In genomic region chr14:82999802-83000201, GRCh38 we compare ENCODE assay signal across 11 cellular contexts.
DNase-seq lines count a peak whose midpoint lies in the region; ATAC-seq, FAIRE-seq and TF ChIP-seq lines count a peak whose summit lies in the region.
"Had no signal": no experiment of that assay in that cellular context is flagged by ENCODE, and none has a peak within 500 bp of the region (broad histone marks: within the 10 kb centered on the region; RNA-seq: fewer than 3 reads in every experiment).

No MANE protein-coding gene starts in this region.

- TF ChIP-seq POLR2A in GM12878 (IDR thresholded peaks at IDR 0.05; ENCODE audit: low read depth, low read length), result no peak

- no peak overlapping the region for H2AFZ ChIP-seq in GM12878 (ENCODE audit: control insufficient read depth, low read depth, low read length)

- no peak overlapping the region for H3K4ac ChIP-seq in mesendoderm (ENCODE audit: low read depth, low read length)

- BruUV-seq in GM12878 (replicated peaks; lab: Mats Ljungman, UMichigan), result no TSS peak

- no peak overlapping the region for H2BK120ac ChIP-seq in mesendoderm (ENCODE audit: low read depth, low read length)

- H3K9ac ChIP-seq in GM12878 (ENCODE audit: control insufficient read depth, insufficient read depth, low read length) (no peak overlapping the region), mesendoderm (ENCODE audit: low read length) (no peak overlapping the region)

- H3K79me2 ChIP-seq in GM12878 (ENCODE audit: control insufficient read depth, insufficient read depth, low read length) (no peaks in the 10 kb centered on the region), mesendoderm (ENCODE audit: control insufficient read depth, insufficient read depth, low read length) (no peaks in the 10 kb centered on the region)

- no peaks in the 10 kb centered on the region for H3K79me1 ChIP-seq in mesendoderm (ENCODE audit: low read length)

- no peak overlapping the region for H2BK15ac ChIP-seq in mesendoderm (replicated peaks; ENCODE audit: low read depth)

- H4K5ac ChIP-seq in mesendoderm (ENCODE audit: low read length), result no peak overlapping the region

- in situ Hi-C loops in GM12878 (cut with MboI), result no loop called here

- H3K27me3 ChIP-seq in GM12878 (replicated peaks in 1 of 2; ENCODE audit: control insufficient read depth in 2 of 2, insufficient read depth in 2 of 2, low read length in 1 of 2) (no peaks in the 10 kb centered on the region), mesendoderm (ENCODE audit: insufficient read depth, low read length, poor library complexity) (no peaks in the 10 kb centered on the region), right cardiac atrium (ENCODE audit: control insufficient read depth, insufficient read depth) (no peaks in the 10 kb centered on the region), left lung (no peaks in the 10 kb centered on the region)

- no peak overlapping the region for H4K8ac ChIP-seq in mesendoderm (ENCODE audit: low read depth, low read length)

- H3K36me3 ChIP-seq in GM12878 (ENCODE audit: control insufficient read depth in 2 of 2, insufficient read depth in 2 of 2, low read length in 1 of 2) (no peaks in the 10 kb centered on the region), mesendoderm (ENCODE audit: control insufficient read depth, insufficient read depth, low read length) (no peaks in the 10 kb centered on the region), left lung (no peaks in the 10 kb centered on the region)

- TF ChIP-seq CTCF in GM12878 (IDR thresholded peaks at IDR 0.05 in 2 of 3, conservative IDR thresholded peaks at IDR 0.05 in 1 of 3; ENCODE audit: control insufficient read depth in 2 of 3, extremely low read depth in 1 of 3, insufficient read depth in 1 of 3, low read depth in 3 of 3, low read length in 3 of 3) (peak; percentile 5 to 44 (median 19); a peak in 2 of 6 replicates), left lung (IDR thresholded peaks at IDR 0.05) (no peak)

- TF ChIP-seq RAD21 in GM12878 (IDR thresholded peaks at IDR 0.05; ENCODE audit: insufficient read depth, low read depth, low read length), result no peak

- H3K9me3 ChIP-seq in GM12878 (replicated peaks; ENCODE audit: control insufficient read depth, insufficient read depth, low read length), result no peaks in the 10 kb centered on the region
- no peaks in the 10 kb centered on the region for H3K9me3 ChIP-seq in right cardiac atrium (ENCODE audit: control insufficient read depth, low read length)
- no peaks in the 10 kb centered on the region for H3K9me3 ChIP-seq in left lung

- H3K18ac ChIP-seq in mesendoderm (ENCODE audit: low read length), result no peak overlapping the region

- no peak overlapping the region for H3K56ac ChIP-seq in mesendoderm (ENCODE audit: low read length)

- intact Hi-C loops in GM12878 (cut with micrococcal nuclease; ENCODE audit: unreplicated experiment) (loop anchor here (1.0 kb wide), 1 partner anchor 72 kb away; no protein-coding TSS in a partner anchor), right cardiac atrium (cut with DNase I) (no loop called here), left lung (cut with DNase I) (no loop called here)

- no peak for FAIRE-seq in GM12878 (lab: Jason Lieb, UNC)
- FAIRE-seq: H54 had no signal

- POLR2A ChIA-PET in GM12878 (lab: Charles Lee), result no interaction called here

- ATAC-seq in GM12878 (peak; percentile 67), right cardiac atrium (no peak), left lung (no peak)
- ATAC-seq: naive thymus-derived CD8-positive, alpha-beta T cell had no signal

- CTCF ChIA-PET in GM12878 (lab: Yijun Ruan, JAX), result interaction anchor here (0.6 to 1.3 kb wide), 4 partner anchors 17 to 466 kb away, joined by 3 read pairs; no protein-coding TSS in a partner anchor

- no peak overlapping the region for H3K23ac ChIP-seq in mesendoderm (ENCODE audit: low read length)

- no peaks in the 10 kb centered on the region for H4K20me1 ChIP-seq in GM12878 (ENCODE audit: control insufficient read depth, insufficient read depth)

- H3K4me2 ChIP-seq in GM12878 (ENCODE audit: control insufficient read depth, insufficient read depth) (no peak overlapping the region), mesendoderm (ENCODE audit: low read length) (no peak overlapping the region)

- H2AK5ac ChIP-seq in mesendoderm (ENCODE audit: low read length), result no peak overlapping the region

- H3K4me3 ChIP-seq in GM12878, result no peak overlapping the region
- no peak overlapping the region for H3K4me3 ChIP-seq in mesendoderm (ENCODE audit: low read length)
- no peak overlapping the region for H3K4me3 ChIP-seq in right cardiac atrium (ENCODE audit: low read length)
- H3K4me3 ChIP-seq in left lung, result no peak overlapping the region

- RAD21 ChIA-PET in GM12878 (lab: Charles Lee; ENCODE audit: unreplicated experiment), result interaction anchor here (0.6 kb wide), 1 partner anchor 252 kb away, joined by 3 read pairs; no protein-coding TSS in a partner anchor

- H3K27ac ChIP-seq in GM12878 (ENCODE audit: control insufficient read depth, insufficient read depth), result no peak overlapping the region
- no peak overlapping the region for H3K27ac ChIP-seq in mesendoderm (ENCODE audit: low read depth, low read length)
- H3K27ac ChIP-seq in right cardiac atrium (ENCODE audit: low read length), result no peak overlapping the region
- H3K27ac ChIP-seq in left lung, result no peak overlapping the region

- SMC1A ChIA-PET in GM12878 (lab: Charles Lee; ENCODE audit: uncharacterized antibody, unreplicated experiment), result interaction anchor here (0.6 kb wide), 1 partner anchor 879 kb away, joined by 3 read pairs; no protein-coding TSS in a partner anchor

- no peaks in the 10 kb centered on the region for H3K4me1 ChIP-seq in GM12878 (ENCODE audit: control insufficient read depth, insufficient read depth, low read length)
- no peaks in the 10 kb centered on the region for H3K4me1 ChIP-seq in mesendoderm (ENCODE audit: control insufficient read depth, low read depth, low read length)
- H3K4me1 ChIP-seq in right cardiac atrium (ENCODE audit: control insufficient read depth, insufficient read depth, low read length), result no peaks in the 10 kb centered on the region
- no peaks in the 10 kb centered on the region for H3K4me1 ChIP-seq in left lung

- no peak overlapping the region for H2BK5ac ChIP-seq in mesendoderm (ENCODE audit: low read length)

- DNase-seq in DMS 273 (lab: John Stamatoyannopoulos, UW; ENCODE audit: unreplicated experiment), result peak; percentile 1
- DNase-seq in DMS 273 treated with DMSO at 0.1 percent for 48 hours (lab: John Stamatoyannopoulos, UW), result no peak
- DNase-seq in Kasumi-1 (lab: John Stamatoyannopoulos, UW), result peak; percentile 17 to 27
- no peak for DNase-seq in GM12878 (ENCODE audit: low read depth, low spot score)
- peak; percentile 42 for DNase-seq in mesendoderm
- DNase-seq in right cardiac atrium, result no peak
- no peak for DNase-seq in left lung
- no peak for DNase-seq in cerebellar nuclear complex (lab: John Stamatoyannopoulos, UW)
- DNase-seq: 8988T; naive thymus-derived CD8-positive, alpha-beta T cell had no signal

- TF ChIP-seq EP300 in GM12878 (IDR thresholded peaks at IDR 0.05; ENCODE audit: borderline replicate concordance in 1 of 2, control insufficient read depth in 1 of 2, low read depth in 2 of 2, low read length in 2 of 2), result no peak

TF ChIP-seq in GM12878, 131 proteins besides CTCF, POLR2A, EP300 and RAD21 (continues in another document):
- TF ChIP-seq ATF2 (IDR thresholded peaks at IDR 0.05; ENCODE audit: low read length), result no peak
- no peak for TF ChIP-seq HSF1 (IDR thresholded peaks at IDR 0.05; ENCODE audit: low read depth, low read length)
- TF ChIP-seq HDGF (IDR thresholded peaks at IDR 0.05), result no peak
- TF ChIP-seq BHLHE40 (IDR thresholded peaks at IDR 0.05; ENCODE audit: borderline replicate concordance in 1 of 2, low read depth in 2 of 2, low read length in 1 of 2), result no peak
- TF ChIP-seq SMC3 (IDR thresholded peaks at IDR 0.05; ENCODE audit: borderline replicate concordance, low read length), result peak; percentile 29; the same call in 1 of the 2 replicates
- TF ChIP-seq CBFB (IDR thresholded peaks at IDR 0.05; ENCODE audit: low read depth), result no peak

Comparison
In these comparisons a context has a peak if more than half of its experiments do, and no peak if none do; other contexts are left out.
1. DNase-seq: peak in DMS 273 (single experiment), Kasumi-1 (2 of 2) and mesendoderm (single experiment); none in DMS 273 treated with DMSO at 0.1 percent for 48 hours (single experiment), GM12878 (single experiment), right cardiac atrium (0 of 3), left lung (0 of 2) and cerebellar nuclear complex (0 of 2).
2. CTCF ChIP-seq: peak in GM12878 (3 of 3); none in left lung (0 of 2).